ENCODE assay signal across 8 cellular contexts in genomic region chr3:122679085-122679466, GRCh38. TPM values are rescaled to one million over a fixed set of nuclear protein-coding genes. Genes with fewer than 3 reads are reported as not detected.
DNase-seq lines count a peak whose midpoint lies in the region; ATAC-seq, FAIRE-seq and TF ChIP-seq lines count a peak whose summit lies in the region.

No MANE protein-coding gene starts in this region.

- peak overlapping the region; percentile 93 for H3K27ac Mint-ChIP-seq in activated CD4-positive, alpha-beta memory T cell treated with anti-CD3 and anti-CD28 coated beads, Interleukin-2, amount 10 ng/mL, durations not matched to agents 7 days and 5 days
- H3K27ac Mint-ChIP-seq in memory B cell, result peak overlapping the region; percentile 93

- H3K4me1 Mint-ChIP-seq in activated CD4-positive, alpha-beta memory T cell treated with anti-CD3 and anti-CD28 coated beads, Interleukin-2, amount 10 ng/mL, durations not matched to agents 7 days and 5 days, result peaks cover 46% of the 10 kb centered on the region
- peaks cover 44% of the 10 kb centered on the region for H3K4me1 Mint-ChIP-seq in memory B cell

- H3K27me3 Mint-ChIP-seq in activated CD4-positive, alpha-beta memory T cell treated with anti-CD3 and anti-CD28 coated beads, Interleukin-2, amount 10 ng/mL, durations not matched to agents 7 days and 5 days, result no peaks in the 10 kb centered on the region
- no peaks in the 10 kb centered on the region for H3K27me3 Mint-ChIP-seq in memory B cell

- peaks cover 34% of the 10 kb centered on the region for H3K36me3 Mint-ChIP-seq in activated CD4-positive, alpha-beta memory T cell treated with anti-CD3 and anti-CD28 coated beads, Interleukin-2, amount 10 ng/mL, durations not matched to agents 7 days and 5 days (ENCODE audit: low read depth)
- peaks cover 1% of the 10 kb centered on the region for H3K36me3 Mint-ChIP-seq in memory B cell

- CTCF ChIA-PET in activated CD4-positive, alpha-beta memory T cell treated with anti-CD3 and anti-CD28 coated beads, Interleukin-2, amount 10 ng/mL, durations not matched to agents 7 days and 5 days (lab: Charles Lee), result interaction anchor here (0.7 to 5.3 kb wide), 40 partner anchors 10 to 1134 kb away, joined by 3 to 206 read pairs (median 4); partner anchors contain the start of genes DTX3L, FAM162A, PARP15 and PARP9

- no peak for DNase-seq in GM12892 (ENCODE audit: insufficient read length)
- DNase-seq in NCI-H774 (lab: John Stamatoyannopoulos, UW), result peak; percentile 33
- peak; percentile 88 for DNase-seq in activated CD4-positive, alpha-beta memory T cell treated with anti-CD3 and anti-CD28 coated beads, Interleukin-2, amount 10 ng/mL, durations not matched to agents 7 days and 5 days
- DNase-seq in effector CD8-positive, alpha-beta T cell (lab: John Stamatoyannopoulos, UW), result peak; percentile 68
- peak; percentile 73 to 74 for DNase-seq in memory B cell (ENCODE audit: low spot score in 2 of 2)
- peak; percentile 74 for DNase-seq in stimulated activated CD8-positive, alpha-beta memory T cell treated with anti-CD3 and anti-CD28 coated beads, Interleukin-12 subunit alpha, Interleukin-12 subunit beta, amount 100 ng/mL, for 1 hour (ENCODE audit: low read depth)

- TF ChIP-seq POLR2A in GM12892 (IDR thresholded peaks at IDR 0.05; ENCODE audit: low read depth, low read length), result no peak

- ATAC-seq in HG03469 (IDR thresholded peaks at IDR 0.05; ENCODE audit: unreplicated experiment) (peak; percentile 32), memory B cell (ENCODE audit: low read depth) (peak; percentile 37), GM18511 (IDR thresholded peaks at IDR 0.05; ENCODE audit: unreplicated experiment) (no peak)

- H3K9me3 Mint-ChIP-seq in activated CD4-positive, alpha-beta memory T cell treated with anti-CD3 and anti-CD28 coated beads, Interleukin-2, amount 10 ng/mL, durations not matched to agents 7 days and 5 days, result peaks cover 4% of the 10 kb centered on the region
- H3K9me3 Mint-ChIP-seq in memory B cell, result peaks cover 1% of the 10 kb centered on the region

- peak; percentile 89 for FAIRE-seq in GM12892 (lab: Jason Lieb, UNC)

- POLR2A ChIA-PET in activated CD4-positive, alpha-beta memory T cell treated with anti-CD3 and anti-CD28 coated beads, Interleukin-2, amount 10 ng/mL, durations not matched to agents 7 days and 5 days (lab: Charles Lee), result interaction anchor here (0.6 to 7.2 kb wide), 21 partner anchors 9 to 1133 kb away, joined by 3 to 228 read pairs (median 7); partner anchors contain the start of genes DTX3L, FAM162A, HCLS1 and KPNA1

- peak overlapping the region; percentile 96 for H3K4me3 Mint-ChIP-seq in activated CD4-positive, alpha-beta memory T cell treated with anti-CD3 and anti-CD28 coated beads, Interleukin-2, amount 10 ng/mL, durations not matched to agents 7 days and 5 days
- peak overlapping the region; percentile 90 for H3K4me3 Mint-ChIP-seq in memory B cell

RNA-seq across cellular contexts. Expression of gene PARP14, which starts 1.6 kb away (rescaled TPM):
- polyA plus RNA-seq in GM12892 (2012; ENCODE audit: missing spikeins), result 56.7 TPM
- 100 to 1,000 TPM; 132 to 140 TPM for total RNA-seq in activated CD4-positive, alpha-beta memory T cell treated with anti-CD3 and anti-CD28 coated beads, Interleukin-2, amount 10 ng/mL, durations not matched to agents 7 days and 5 days
